ENCODE assay signal across 8 cellular contexts in genomic region chr15:98776607-98777281, GRCh38.
DNase-seq lines count a peak whose midpoint lies in the region; ATAC-seq, FAIRE-seq and TF ChIP-seq lines count a peak whose summit lies in the region.

No MANE protein-coding gene starts in this region.

- FAIRE-seq in K562 (lab: Jason Lieb, UNC): peak; percentile 15

- H3K4me1 Mint-ChIP-seq in naive thymus-derived CD8-positive, alpha-beta T cell: peaks cover 24 to 54% (median 44%) of the 10 kb centered on the region in 4 donors

- H3K27ac ChIP-seq in KOPT-K1 (ENCODE audit: low read depth, low read length, poor library complexity, severe bottlenecking) (peak overlapping the region; percentile 57), K562 (ENCODE audit: extremely low read depth, low read depth, low read length) (no peak overlapping the region), dorsolateral prefrontal cortex (peak overlapping the region in 13 of 59 donors; percentile 0 to 95 (median 27))

- no TSS peak for BruUV-seq in K562 (replicated peaks; lab: Mats Ljungman, UMichigan)

- peak overlapping the region in 9 of 10 donors; percentile 5 to 85 (median 57) for H3K27ac Mint-ChIP-seq in naive thymus-derived CD8-positive, alpha-beta T cell

- POLR2A ChIA-PET in BJ (lab: Charles Lee) (interaction anchor here (0.7 kb wide), 1 partner anchor 119 kb away, joined by 3 read pairs; no protein-coding TSS in a partner anchor), K562 (lab: Yijun Ruan, JAX) (no interaction called here)
- POLR2A ChIA-PET in naive thymus-derived CD8-positive, alpha-beta T cell (lab: Charles Lee): interaction anchor here (0.5 to 1.5 kb wide), 2 partner anchors 98 to 126 kb away, joined by 3 read pairs; no protein-coding TSS in a partner anchor

- TF ChIP-seq EP300 in K562 (IDR thresholded peaks at IDR 0.05; ENCODE audit: low read length): no peak

- peaks cover 3% of the 10 kb centered on the region for H3K9me1 ChIP-seq in K562 (ENCODE audit: control insufficient read depth, insufficient read depth, low read length)

- no peaks in the 10 kb centered on the region for H3K9me3 Mint-ChIP-seq in naive thymus-derived CD8-positive, alpha-beta T cell

- no peak for TF ChIP-seq POLR2A in K562 (conservative IDR thresholded peaks at IDR 0.05)

- no peak for TF ChIP-seq CTCF in BJ (IDR thresholded peaks at IDR 0.05; ENCODE audit: insufficient read depth, low read depth, low read length)
- no peak for TF ChIP-seq CTCF in K562 (IDR thresholded peaks at IDR 0.05 in 2 of 3, conservative IDR thresholded peaks at IDR 0.05 in 1 of 3; ENCODE audit: insufficient read depth in 2 of 3, low read depth in 1 of 3, low read length in 3 of 3)
- no peak for TF ChIP-seq CTCF in dorsolateral prefrontal cortex (IDR thresholded peaks at IDR 0.05 in 54 of 56, conservative IDR thresholded peaks at IDR 0.05 in 2 of 56; ENCODE audit: low read depth in 1 of 56, partially characterized antibody in 56 of 56)

- H3K36me3 ChIP-seq in BJ (ENCODE audit: control insufficient read depth, insufficient read depth, low read length): no peaks in the 10 kb centered on the region
- H3K36me3 ChIP-seq in KOPT-K1 (ENCODE audit: insufficient read depth, low read length): no peaks in the 10 kb centered on the region
- H3K36me3 ChIP-seq in K562 (ENCODE audit: control insufficient read depth, insufficient read depth, low read length): no peaks in the 10 kb centered on the region

- no peaks in the 10 kb centered on the region for H3K36me3 Mint-ChIP-seq in naive thymus-derived CD8-positive, alpha-beta T cell

- DNase-seq in BJ (ENCODE audit: low read depth) (peak; percentile 26), K562 (ENCODE audit: extremely low read depth in 1 of 4, low spot score in 3 of 4) (peak; percentile 26 to 61 (median 42)), dorsolateral prefrontal cortex (no peak), epidermal melanocyte (ENCODE audit: insufficient read length, low spot score) (no peak)
- peak in 6 of 10 donors; percentile 13 to 40 (median 27) for DNase-seq in naive thymus-derived CD8-positive, alpha-beta T cell

- H3K4me1 ChIP-seq in K562 (replicated peaks in 1 of 2; ENCODE audit: control insufficient read depth in 2 of 2, insufficient read depth in 2 of 2, low read length in 2 of 2): peaks cover 7% of the 10 kb centered on the region in 2 experiments; a peak in 3 of 5 replicates

- intact Hi-C loops in K562 (cut with micrococcal nuclease) (loop anchor here (5.0 to 10.0 kb wide), 2 partner anchors 108 to 126 kb away; no protein-coding TSS in a partner anchor), dorsolateral prefrontal cortex (cut with DNase I) (loop anchor here (5.0 kb wide), 2 partner anchors 119 to 129 kb away; partner anchors contain the start of gene IGF1R (in 1 of the 2))

- no peak overlapping the region for H3K4me3 ChIP-seq in BJ (ENCODE audit: low read depth, low read length)
- H3K4me3 ChIP-seq in K562: no peak overlapping the region
- H3K4me3 ChIP-seq in dorsolateral prefrontal cortex: no peak overlapping the region

- H3K4me3 Mint-ChIP-seq in naive thymus-derived CD8-positive, alpha-beta T cell: peak overlapping the region; percentile 20 to 84 (median 74)

- H4K20me1 ChIP-seq in K562 (replicated peaks; ENCODE audit: control insufficient read depth, insufficient read depth, low read length): peaks cover 39% of the 10 kb centered on the region

- 1% methylated on average over 14 of the region's 16 CpGs for WGBS in K562 (ENCODE audit: insufficient coverage, low coverage, missing lambda C conversion rate)

- H2AFZ ChIP-seq in K562 (ENCODE audit: low read depth, low read length): no peak overlapping the region

- H3K79me2 ChIP-seq in K562 (ENCODE audit: control insufficient read depth, insufficient read depth, low read length): no peaks in the 10 kb centered on the region

- in situ Hi-C loops in K562 (cut with MboI): loop anchor here (10.0 kb wide), 1 partner anchor 208 kb away; no protein-coding TSS in a partner anchor

- CTCF ChIA-PET in BJ (lab: Yijun Ruan, JAX) (interaction anchor here (1.4 to 3.3 kb wide), 4 partner anchors 9 to 300 kb away, joined by 3 to 10 read pairs (median 6); no protein-coding TSS in a partner anchor), K562 (lab: Yijun Ruan, JAX; ENCODE audit: low intra/inter-chr PET ratio) (no interaction called here)

- no peaks in the 10 kb centered on the region for H3K27me3 ChIP-seq in BJ (ENCODE audit: control insufficient read depth, insufficient read depth, low read length)
- peaks cover 4 to 35% of the 10 kb centered on the region in 2 experiments; a peak in 3 of 5 replicates for H3K27me3 ChIP-seq in K562 (ENCODE audit: control insufficient read depth in 2 of 2, insufficient read depth in 2 of 2, low read length in 2 of 2)
- no peaks in the 10 kb centered on the region for H3K27me3 ChIP-seq in dorsolateral prefrontal cortex

- no peak for TF ChIP-seq RAD21 in K562 (CRISPR knock-in tag; conservative IDR thresholded peaks at IDR 0.05 in 1 of 2, IDR thresholded peaks at IDR 0.05 in 1 of 2)

- no peak overlapping the region for H3K9ac ChIP-seq in K562 (ENCODE audit: insufficient read depth in 1 of 2, low read depth in 2 of 2, low read length in 2 of 2)

- H3K4me2 ChIP-seq in K562 (ENCODE audit: insufficient read depth, low read length): no peak overlapping the region

- ATAC-seq in GM19463 (IDR thresholded peaks at IDR 0.05; ENCODE audit: unreplicated experiment) (peak; percentile 69), K562 (peak; percentile 80), GM18498 (IDR thresholded peaks at IDR 0.05; ENCODE audit: unreplicated experiment) (no peak)
- peak; percentile 72 to 80 for ATAC-seq in naive thymus-derived CD8-positive, alpha-beta T cell

- H3K9me3 ChIP-seq in KOPT-K1 (ENCODE audit: insufficient read depth, low read length, poor library complexity, severe bottlenecking) (no peaks in the 10 kb centered on the region), K562 (replicated peaks; ENCODE audit: control insufficient read depth, insufficient read depth, low read depth, low read length) (no peaks in the 10 kb centered on the region)

- no peaks in the 10 kb centered on the region for H3K27me3 Mint-ChIP-seq in naive thymus-derived CD8-positive, alpha-beta T cell

TF ChIP-seq in K562, 482 proteins besides CTCF, POLR2A, EP300 and RAD21 (continues in another document):
- TF ChIP-seq FOXA1 (IDR thresholded peaks at IDR 0.05; ENCODE audit: borderline replicate concordance): no peak
- TF ChIP-seq KLF16 (IDR thresholded peaks at IDR 0.05): peak; percentile 44; the same call in 1 of the 2 replicates
- TF ChIP-seq PCBP1 (IDR thresholded peaks at IDR 0.05; ENCODE audit: low read depth, low read length, poor library complexity, severe bottlenecking): no peak
- TF ChIP-seq, protein P1, sequence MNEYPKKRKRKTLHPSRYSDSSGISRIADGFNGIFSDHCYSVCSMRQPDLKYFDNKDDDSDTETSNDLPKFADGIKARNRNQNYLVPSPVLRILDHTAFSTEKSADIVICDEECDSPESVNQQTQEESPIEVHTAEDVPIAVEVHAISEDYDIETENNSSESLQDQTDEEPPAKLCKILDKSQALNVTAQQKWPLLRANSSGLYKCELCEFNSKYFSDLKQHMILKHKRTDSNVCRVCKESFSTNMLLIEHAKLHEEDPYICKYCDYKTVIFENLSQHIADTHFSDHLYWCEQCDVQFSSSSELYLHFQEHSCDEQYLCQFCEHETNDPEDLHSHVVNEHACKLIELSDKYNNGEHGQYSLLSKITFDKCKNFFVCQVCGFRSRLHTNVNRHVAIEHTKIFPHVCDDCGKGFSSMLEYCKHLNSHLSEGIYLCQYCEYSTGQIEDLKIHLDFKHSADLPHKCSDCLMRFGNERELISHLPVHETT (CRISPR knock-in tag; conservative IDR thresholded peaks at IDR 0.05 in 1 of 2, IDR thresholded peaks at IDR 0.05 in 1 of 2): 0 out of 4 replicates have a peak, but pooled peaks of 1 of the 2 experiments have one; percentile 28
- peak; percentile 71 for TF ChIP-seq GATA2 (CRISPR knock-in tag; IDR thresholded peaks at IDR 0.05)
- TF ChIP-seq, protein P2, sequence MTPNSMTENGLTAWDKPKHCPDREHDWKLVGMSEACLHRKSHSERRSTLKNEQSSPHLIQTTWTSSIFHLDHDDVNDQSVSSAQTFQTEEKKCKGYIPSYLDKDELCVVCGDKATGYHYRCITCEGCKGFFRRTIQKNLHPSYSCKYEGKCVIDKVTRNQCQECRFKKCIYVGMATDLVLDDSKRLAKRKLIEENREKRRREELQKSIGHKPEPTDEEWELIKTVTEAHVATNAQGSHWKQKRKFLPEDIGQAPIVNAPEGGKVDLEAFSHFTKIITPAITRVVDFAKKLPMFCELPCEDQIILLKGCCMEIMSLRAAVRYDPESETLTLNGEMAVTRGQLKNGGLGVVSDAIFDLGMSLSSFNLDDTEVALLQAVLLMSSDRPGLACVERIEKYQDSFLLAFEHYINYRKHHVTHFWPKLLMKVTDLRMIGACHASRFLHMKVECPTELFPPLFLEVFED (CRISPR knock-in tag; conservative IDR thresholded peaks at IDR 0.05): no peak
- no peak for TF ChIP-seq CREB1 (IDR thresholded peaks at IDR 0.05)
- TF ChIP-seq CREB1 (CRISPR knock-in tag; IDR thresholded peaks at IDR 0.05): 0 out of 2 replicates have a peak, but pooled peaks have one; percentile 14
- peak; percentile 83 for TF ChIP-seq TCF3 (CRISPR knock-in tag; IDR thresholded peaks at IDR 0.05)
- no peak for TF ChIP-seq NRF1 (conservative IDR thresholded peaks at IDR 0.05 in 1 of 2, IDR thresholded peaks at IDR 0.05 in 1 of 2)
- no peak for TF ChIP-seq HLTF (IDR thresholded peaks at IDR 0.05)
- 0 out of 2 replicates have a peak, but pooled peaks have one; percentile 39 for TF ChIP-seq RNF2 (IDR thresholded peaks at IDR 0.05)
- TF ChIP-seq, protein P3, sequence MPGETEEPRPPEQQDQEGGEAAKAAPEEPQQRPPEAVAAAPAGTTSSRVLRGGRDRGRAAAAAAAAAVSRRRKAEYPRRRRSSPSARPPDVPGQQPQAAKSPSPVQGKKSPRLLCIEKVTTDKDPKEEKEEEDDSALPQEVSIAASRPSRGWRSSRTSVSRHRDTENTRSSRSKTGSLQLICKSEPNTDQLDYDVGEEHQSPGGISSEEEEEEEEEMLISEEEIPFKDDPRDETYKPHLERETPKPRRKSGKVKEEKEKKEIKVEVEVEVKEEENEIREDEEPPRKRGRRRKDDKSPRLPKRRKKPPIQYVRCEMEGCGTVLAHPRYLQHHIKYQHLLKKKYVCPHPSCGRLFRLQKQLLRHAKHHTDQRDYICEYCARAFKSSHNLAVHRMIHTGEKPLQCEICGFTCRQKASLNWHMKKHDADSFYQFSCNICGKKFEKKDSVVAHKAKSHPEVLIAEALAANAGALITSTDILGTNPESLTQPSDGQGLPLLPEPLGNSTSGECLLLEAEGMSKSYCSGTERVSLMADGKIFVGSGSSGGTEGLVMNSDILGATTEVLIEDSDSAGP (CRISPR knock-in tag; IDR thresholded peaks at IDR 0.05): no peak
- TF ChIP-seq CREM (IDR thresholded peaks at IDR 0.05; ENCODE audit: low read depth): 0 out of 2 replicates have a peak, but pooled peaks have one; percentile 34
- no peak for TF ChIP-seq ETV6 (IDR thresholded peaks at IDR 0.05; ENCODE audit: borderline replicate concordance in 1 of 2, low read depth in 2 of 2, low read length in 1 of 2)
- no peak for TF ChIP-seq ETV6 (CRISPR knock-in tag; IDR thresholded peaks at IDR 0.05; ENCODE audit: borderline replicate concordance)
- no peak for TF ChIP-seq GTF2F1 (IDR thresholded peaks at IDR 0.05; ENCODE audit: low read depth, low read length)

Comparison
In these comparisons a context has a peak if more than half of its experiments do, and no peak if none do; other contexts are left out.
1. DNase-seq: peak in BJ (single experiment), K562 (4 of 4) and naive thymus-derived CD8-positive, alpha-beta T cell (6 of 10); none in dorsolateral prefrontal cortex (0 of 10) and epidermal melanocyte (single experiment).